In genomic region chr15:31365032-31365654, GRCh38 we compare ENCODE assay signal across 8 cellular contexts. TPM values are rescaled to one million over a fixed set of nuclear protein-coding genes. Genes with fewer than 3 reads are reported as not detected.
DNase-seq lines count a peak whose midpoint lies in the region; ATAC-seq and TF ChIP-seq lines count a peak whose summit lies in the region.

No MANE protein-coding gene starts in this region.

- no peak overlapping the region for H3K9ac ChIP-seq in endodermal cell (ENCODE audit: extremely low read depth, low read length, poor library complexity, severe bottlenecking)

- peaks cover 7% of the 10 kb centered on the region; the same call in 1 of the 2 replicates for H4K20me1 ChIP-seq in OCI-LY7 (ENCODE audit: insufficient read depth, low read length)

- no peak for TF ChIP-seq CTCF in CD8-positive, alpha-beta T cell (IDR thresholded peaks at IDR 0.05)
- no peak for TF ChIP-seq CTCF in OCI-LY7 (conservative IDR thresholded peaks at IDR 0.05; ENCODE audit: low read length)
- TF ChIP-seq CTCF in endodermal cell (conservative IDR thresholded peaks at IDR 0.05): no peak

- peak overlapping the region; percentile 68 for H3K27ac ChIP-seq in CD8-positive, alpha-beta T cell (ENCODE audit: low read depth, low read length)
- peak overlapping the region; percentile 65 for H3K27ac ChIP-seq in OCI-LY7 (ENCODE audit: low read depth, low read length, poor library complexity, severe bottlenecking)
- H3K27ac ChIP-seq in endodermal cell (ENCODE audit: low read depth, low read length): no peak overlapping the region

- H3K79me2 ChIP-seq in OCI-LY7 (ENCODE audit: insufficient read depth, low read depth, low read length): peaks cover 86% of the 10 kb centered on the region

- H3K27me3 Mint-ChIP-seq in CD8-positive, alpha-beta T cell (ENCODE audit: low read depth): no peaks in the 10 kb centered on the region
- H3K27me3 Mint-ChIP-seq in endodermal cell (ENCODE audit: insufficient read depth): no peaks in the 10 kb centered on the region

- no peaks in the 10 kb centered on the region for H3K27me3 ChIP-seq in CD8-positive, alpha-beta T cell (ENCODE audit: insufficient read depth, low read length)
- no peaks in the 10 kb centered on the region for H3K27me3 ChIP-seq in endodermal cell (ENCODE audit: control insufficient read depth, insufficient read depth, low read length, poor library complexity, severe bottlenecking)

- H3K36me3 Mint-ChIP-seq in CD8-positive, alpha-beta T cell: peaks cover 16% of the 10 kb centered on the region
- peaks cover 3% of the 10 kb centered on the region for H3K36me3 Mint-ChIP-seq in endodermal cell (ENCODE audit: low read depth)

- ATAC-seq in CD8-positive, alpha-beta T cell: no peak
- no peak for ATAC-seq in GM19035 (IDR thresholded peaks at IDR 0.05; ENCODE audit: unreplicated experiment)

- H2AFZ ChIP-seq in OCI-LY7 (ENCODE audit: low read length): no peak overlapping the region

- CTCF ChIA-PET in CD8-positive, alpha-beta T cell (lab: Charles Lee): interaction anchor here (0.8 to 17.5 kb wide), 27 partner anchors 9 to 164 kb away, joined by 3 to 286 read pairs (median 6); partner anchors contain the start of gene KLF13
- CTCF ChIA-PET in OCI-LY7 (lab: Charles Lee; ENCODE audit: unreplicated experiment): interaction anchor here (0.9 to 1.6 kb wide), 3 partner anchors 12 to 73 kb away, joined by 3 to 8 read pairs (median 3); no protein-coding TSS in a partner anchor

- no peak for DNase-seq in CD8-positive, alpha-beta T cell
- DNase-seq in OCI-LY7 (ENCODE audit: low spot score): no peak
- no peak for DNase-seq in endodermal cell
- DNase-seq in posterior vena cava (ENCODE audit: low spot score): peak; percentile 60
- no peak for DNase-seq in HuH-7 (ENCODE audit: low spot score)
- DNase-seq in NCI-H1436 (lab: John Stamatoyannopoulos, UW): no peak
- no peak for DNase-seq in NCI-H2171 (lab: John Stamatoyannopoulos, UW)

- H3K9me2 ChIP-seq in OCI-LY7 (ENCODE audit: insufficient read depth, low read length): no peaks in the 10 kb centered on the region

- H3K4me3 ChIP-seq in CD8-positive, alpha-beta T cell (ENCODE audit: low read depth, low read length): peak overlapping the region; percentile 14
- H3K4me3 ChIP-seq in OCI-LY7 (ENCODE audit: low read depth, low read length, poor library complexity, severe bottlenecking) (peak overlapping the region; percentile 47), endodermal cell (ENCODE audit: low read length) (no peak overlapping the region)

- H3K4me1 Mint-ChIP-seq in CD8-positive, alpha-beta T cell (ENCODE audit: low read depth): peaks cover 96% of the 10 kb centered on the region
- H3K4me1 Mint-ChIP-seq in endodermal cell: peaks cover 36% of the 10 kb centered on the region

- H3K9me3 Mint-ChIP-seq in CD8-positive, alpha-beta T cell: no peaks in the 10 kb centered on the region
- H3K9me3 Mint-ChIP-seq in endodermal cell: peaks cover 6% of the 10 kb centered on the region

- H3K36me3 ChIP-seq in CD8-positive, alpha-beta T cell (ENCODE audit: insufficient read depth, low read length): no peaks in the 10 kb centered on the region
- H3K36me3 ChIP-seq in OCI-LY7 (ENCODE audit: insufficient read depth, low read length) (peaks cover 18% of the 10 kb centered on the region), endodermal cell (ENCODE audit: control insufficient read depth, insufficient read depth, low read length) (no peaks in the 10 kb centered on the region)

- H3K9me3 ChIP-seq in CD8-positive, alpha-beta T cell (ENCODE audit: low read length): no peaks in the 10 kb centered on the region
- H3K9me3 ChIP-seq in OCI-LY7 (ENCODE audit: low read length) (peaks cover 10% of the 10 kb centered on the region), endodermal cell (ENCODE audit: control insufficient read depth, low read length) (peaks cover 10% of the 10 kb centered on the region)

- peaks cover 97% of the 10 kb centered on the region for H3K4me1 ChIP-seq in CD8-positive, alpha-beta T cell (ENCODE audit: insufficient read depth, low read length)
- H3K4me1 ChIP-seq in OCI-LY7 (ENCODE audit: insufficient read depth, low read length, poor library complexity, severe bottlenecking): peaks cover 94% of the 10 kb centered on the region
- peaks cover 15% of the 10 kb centered on the region for H3K4me1 ChIP-seq in endodermal cell (ENCODE audit: control insufficient read depth, insufficient read depth, low read length)

- POLR2A ChIA-PET in CD8-positive, alpha-beta T cell (lab: Charles Lee): interaction anchor here (0.7 to 16.2 kb wide), 16 partner anchors 9 to 158 kb away, joined by 3 to 296 read pairs (median 8); partner anchors contain the start of gene KLF13
- POLR2A ChIA-PET in OCI-LY7 (lab: Charles Lee): interaction anchor here (0.6 to 1.7 kb wide), 5 partner anchors 21 to 76 kb away, joined by 3 to 7 read pairs (median 4); no protein-coding TSS in a partner anchor

- no TSS peak for BruUV-seq in OCI-LY7 (replicated peaks; lab: Mats Ljungman, UMichigan)

- peak overlapping the region; percentile 97 for H3K27ac Mint-ChIP-seq in CD8-positive, alpha-beta T cell
- H3K27ac Mint-ChIP-seq in endodermal cell: no peak overlapping the region

- intact Hi-C loops in CD8-positive, alpha-beta T cell (cut with DNase I, micrococcal nuclease): loop anchor here in 1 of 2 experiments (1.0 to 5.0 kb wide), 3 partner anchors 18 to 148 kb away; no protein-coding TSS in a partner anchor
- intact Hi-C loops in OCI-LY7 (cut with micrococcal nuclease; ENCODE audit: unreplicated experiment): no loop called here
- intact Hi-C loops in posterior vena cava (cut with DNase I): loop anchor here in 1 of 2 donors (2.0 to 10.0 kb wide), 2 partner anchors 36 to 120 kb away; no protein-coding TSS in a partner anchor

- WGBS in endodermal cell (ENCODE audit: insufficient coverage in 1 of 2, insufficient read length in 1 of 2), 2 experiments: 75 to 94% methylated on average over 2 to 10 of the region's 10 CpGs

- peak overlapping the region; percentile 86 for H3K4me3 Mint-ChIP-seq in CD8-positive, alpha-beta T cell
- H3K4me3 Mint-ChIP-seq in endodermal cell: peak overlapping the region; percentile 38

- H3K4me2 ChIP-seq in OCI-LY7 (ENCODE audit: low read length): peak overlapping the region; percentile 70

RNA-seq across cellular contexts. Expression of gene KLF13, which starts 38.5 kb away (rescaled TPM):
- total RNA-seq in CD8-positive, alpha-beta T cell: 100 to 1,000 TPM; 359 to 364 TPM
- total RNA-seq in OCI-LY7 (2014; rRNA removed; shearing (Covaris generic)): 62.0 and 64.6 TPM in 2 replicates
- total RNA-seq in OCI-LY7 (2022) (62.6 and 63.2 TPM in 2 replicates), endodermal cell (10 to 100 TPM; 18.7 to 18.9 TPM), posterior vena cava (10 to 100 TPM; 49.6 to 97.8 TPM)
- polyA plus RNA-seq in endodermal cell (2013, experiment 1 of 2): 58.0 TPM
- polyA plus RNA-seq in endodermal cell (2013, experiment 2 of 2): 51.5 TPM
